32 cellular contexts compared by ENCODE assay signal in the genomic region with DNA sequence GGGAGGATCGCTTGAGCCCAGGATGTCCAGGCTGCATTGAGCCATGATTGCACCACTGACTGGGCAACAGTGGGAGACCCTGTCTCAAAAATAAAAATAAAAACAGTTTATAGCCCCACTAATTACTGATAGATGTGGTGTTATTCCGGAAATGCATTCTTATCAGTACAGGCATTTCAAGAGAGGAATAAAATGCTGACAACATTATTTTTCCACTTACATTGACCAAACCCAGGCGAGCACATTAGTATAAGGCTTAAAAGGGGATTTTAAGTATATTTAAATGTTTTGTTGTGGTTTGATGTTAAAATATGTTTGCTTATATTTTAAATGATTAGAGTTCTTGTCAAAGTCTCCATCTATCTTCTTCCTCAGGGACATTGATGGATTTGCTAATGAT.
A peak's percentile ranks its signal among the peaks of the same experiment; 100 is the strongest.
DNase-seq lines count a peak whose midpoint lies in the region; ATAC-seq, FAIRE-seq and TF ChIP-seq lines count a peak whose summit lies in the region.
"Had no signal": no experiment of that assay in that cellular context is flagged by ENCODE, and none has a peak within 500 bp of the region (broad histone marks: within the 10 kb centered on the region; RNA-seq: fewer than 3 reads in every experiment).

No MANE protein-coding gene starts in this region.

- TF ChIP-seq RAD21 in HepG2 (CRISPR knock-in tag; IDR thresholded peaks at IDR 0.05) (no peak), A549 (conservative IDR thresholded peaks at IDR 0.05 in 1 of 2, IDR thresholded peaks at IDR 0.05 in 1 of 2) (no peak), IMR-90 (IDR thresholded peaks at IDR 0.05; ENCODE audit: low read length) (no peak)

- no peak overlapping the region for H2BK20ac ChIP-seq in IMR-90 (ENCODE audit: low read depth, low read length)

- H2AK9ac ChIP-seq in IMR-90 (replicated peaks; ENCODE audit: low read depth, low read length, poor library complexity) = no peak overlapping the region

- POLR2A ChIA-PET in HepG2 (lab: Yijun Ruan, JAX) = no interaction called here
- POLR2A ChIA-PET in A549 (lab: Yijun Ruan, JAX) = no interaction called here
- POLR2A ChIA-PET in IMR-90 (lab: Charles Lee; ENCODE audit: unreplicated experiment) = no interaction called here

- no peak overlapping the region for H2BK15ac ChIP-seq in IMR-90 (ENCODE audit: low read depth, low read length)

- H2BK120ac ChIP-seq in IMR-90 (ENCODE audit: low read depth, low read length) = no peak overlapping the region

- CTCF ChIA-PET in HepG2 (lab: Yijun Ruan, JAX; ENCODE audit: low intra/inter-chr PET ratio, low total read pairs) (no interaction called here), A549 (lab: Yijun Ruan, JAX) (no interaction called here), IMR-90 (lab: Yijun Ruan, JAX) (no interaction called here)

- H3K4me3 ChIP-seq in HepG2 (replicated peaks in 1 of 3; ENCODE audit: insufficient read depth in 1 of 3, low read depth in 2 of 3, low read length in 3 of 3) (no peak overlapping the region), right lobe of liver (no peak overlapping the region), A549 (no peak overlapping the region), IMR-90 (ENCODE audit: insufficient read depth, low read depth, low read length) (no peak overlapping the region)
- H3K4me3 ChIP-seq: BLaER1; BLaER1 treated with 17β-estradiol and CSF1 and Interleukin-3, amounts not matched to agents 10 nM and 100 nM had no signal

- no peaks in the 10 kb centered on the region for H3K79me1 ChIP-seq in IMR-90 (ENCODE audit: low read depth in 1 of 2, low read length in 2 of 2)

- H3K27me3 ChIP-seq in HepG2 (ENCODE audit: control insufficient read depth in 1 of 2, insufficient read depth in 2 of 2, low read length in 2 of 2) (no peaks in the 10 kb centered on the region), right lobe of liver (no peaks in the 10 kb centered on the region), IMR-90 (ENCODE audit: control insufficient read depth, insufficient read depth, low read length) (no peaks in the 10 kb centered on the region)
- H3K27me3 ChIP-seq: BE2C; BLaER1; BLaER1 treated with 17β-estradiol and CSF1 and Interleukin-3, amounts not matched to agents 10 nM and 100 nM had no signal

- in situ Hi-C loops in HepG2 (cut with HindIII; ENCODE audit: extremely low pct_ligation_motif_present, low pct_unique_long_range_greater_than_20kb) (no loop called here), IMR-90 (cut with MboI; ENCODE audit: low sequenced_read_pairs) (no loop called here)

- no peak overlapping the region for H3K18ac ChIP-seq in IMR-90 (ENCODE audit: low read depth, low read length)

- WGBS in HepG2 (ENCODE audit: low lambda C conversion rate) = 37% methylated on average over 3 of the region's 3 CpGs
- WGBS in right lobe of liver (ENCODE audit: insufficient coverage, low coverage, low lambda C conversion rate, missing lambda C conversion rate) = 48% methylated on average over 3 of the region's 3 CpGs
- WGBS in A549 (ENCODE audit: missing lambda C conversion rate) = 17% methylated on average over 3 of the region's 3 CpGs
- WGBS in IMR-90 (ENCODE audit: extremely low coverage in 2 of 2, insufficient read length in 1 of 2), 2 experiments = no CpG with 5 or more reads among the region's 3 CpGs

- no peak overlapping the region for H3K23ac ChIP-seq in IMR-90 (ENCODE audit: low read depth, low read length)

- no peak overlapping the region for H3K14ac ChIP-seq in IMR-90 (replicated peaks; ENCODE audit: low read depth, low read length)

- TF ChIP-seq CTCF in HepG2 (CRISPR knock-in tag; IDR thresholded peaks at IDR 0.05) (no peak), right lobe of liver (IDR thresholded peaks at IDR 0.05) (no peak), A549 (IDR thresholded peaks at IDR 0.05) (no peak), IMR-90 (conservative IDR thresholded peaks at IDR 0.05; ENCODE audit: low read depth, low read length) (no peak)

- no peak overlapping the region for H2BK5ac ChIP-seq in IMR-90 (ENCODE audit: low read depth, low read length, poor library complexity, severe bottlenecking)

- no peaks in the 10 kb centered on the region for H3K9me1 ChIP-seq in IMR-90 (ENCODE audit: insufficient read depth, low read length)

- dilution Hi-C loops in IMR-90 (cut with HindIII; ENCODE audit: low sequenced_read_pairs, unreplicated experiment) = no loop called here

- ATAC-seq in HepG2 (no peak), right lobe of liver (no peak), A549 (no peak), IMR-90 (ENCODE audit: low read depth) (no peak), GM21423 (IDR thresholded peaks at IDR 0.05; ENCODE audit: unreplicated experiment) (no peak)
- ATAC-seq: CD8-positive, alpha-beta T cell had no signal

- no peak overlapping the region for H3K4ac ChIP-seq in IMR-90 (ENCODE audit: low read depth, low read length)

- no peak overlapping the region for H3K56ac ChIP-seq in IMR-90 (ENCODE audit: extremely low read depth, insufficient read depth, low read length)

- intact Hi-C loops in HepG2 (cut with micrococcal nuclease; ENCODE audit: unreplicated experiment) (no loop called here), right lobe of liver (cut with DNase I) (no loop called here), IMR-90 (cut with micrococcal nuclease) (no loop called here)

- no peak overlapping the region for H4K91ac ChIP-seq in IMR-90 (ENCODE audit: insufficient read depth, low read depth, low read length)

- H4K8ac ChIP-seq in IMR-90 (ENCODE audit: low read depth in 2 of 2, low read length in 2 of 2) = no peak overlapping the region

- TF ChIP-seq EP300 in HepG2 (IDR thresholded peaks at IDR 0.05; ENCODE audit: low read depth in 2 of 2, low read length in 2 of 2) (no peak), HepG2 (CRISPR knock-in tag; IDR thresholded peaks at IDR 0.05; ENCODE audit: borderline replicate concordance) (no peak), A549 (IDR thresholded peaks at IDR 0.05) (no peak)

- no TSS peak for BruUV-seq in HepG2 (replicated peaks; lab: Mats Ljungman, UMichigan)
- no TSS peak for BruUV-seq in IMR-90 (replicated peaks; lab: Mats Ljungman, UMichigan)

- FAIRE-seq in HepG2 (lab: Jason Lieb, UNC) (no peak), A549 (lab: Jason Lieb, UNC) (no peak)
- FAIRE-seq: A204.1, D721Med had no signal

- H3K4me2 ChIP-seq in HepG2 (ENCODE audit: low read depth, low read length) (no peak overlapping the region), A549 (no peak overlapping the region), IMR-90 (ENCODE audit: low read depth, low read length) (no peak overlapping the region)
- H3K4me2 ChIP-seq: BLaER1; BLaER1 treated with 17β-estradiol and CSF1 and Interleukin-3, amounts not matched to agents 10 nM and 100 nM had no signal

- no peak overlapping the region for H2AFZ ChIP-seq in HepG2 (ENCODE audit: low read length)
- H2AFZ ChIP-seq in IMR-90 (replicated peaks; ENCODE audit: low read length, poor library complexity) = no peak overlapping the region

- no peak overlapping the region for H3K27ac ChIP-seq in HepG2 (ENCODE audit: extremely low read length, insufficient read depth, low read length)
- no peak overlapping the region for H3K27ac ChIP-seq in right lobe of liver
- no peak overlapping the region for H3K27ac ChIP-seq in A549
- no peak overlapping the region for H3K27ac ChIP-seq in IMR-90 (ENCODE audit: insufficient read depth, low read length)
- H3K27ac ChIP-seq: 22Rv1; BLaER1; BLaER1 treated with 17β-estradiol and CSF1 and Interleukin-3, amounts not matched to agents 10 nM and 100 nM; C4-2B had no signal

- H3K9ac ChIP-seq in HepG2 (ENCODE audit: insufficient read depth, low read depth, low read length) = no peak overlapping the region
- no peak overlapping the region for H3K9ac ChIP-seq in IMR-90 (ENCODE audit: low read depth, low read length)
- H3K9ac ChIP-seq: BLaER1; BLaER1 treated with 17β-estradiol and CSF1 and Interleukin-3, amounts not matched to agents 10 nM and 100 nM had no signal

- H3K9me3 ChIP-seq in HepG2 (ENCODE audit: low read length) (no peaks in the 10 kb centered on the region), right lobe of liver (no peaks in the 10 kb centered on the region), A549 (no peaks in the 10 kb centered on the region), IMR-90 (ENCODE audit: control insufficient read depth, insufficient read depth, low read length) (no peaks in the 10 kb centered on the region)
- H3K9me3 ChIP-seq: BE2C; BLaER1; BLaER1 treated with 17β-estradiol and CSF1 and Interleukin-3, amounts not matched to agents 10 nM and 100 nM; Caco-2 had no signal

- H4K20me1 ChIP-seq in HepG2 (ENCODE audit: insufficient read depth, low read length) = no peaks in the 10 kb centered on the region
- no peaks in the 10 kb centered on the region for H4K20me1 ChIP-seq in IMR-90 (ENCODE audit: insufficient read depth, low read length)
- H4K20me1 ChIP-seq: BLaER1 had no signal

- no peaks in the 10 kb centered on the region for H3K4me1 ChIP-seq in HepG2 (ENCODE audit: insufficient read depth, low read length)
- H3K4me1 ChIP-seq in right lobe of liver = no peaks in the 10 kb centered on the region
- H3K4me1 ChIP-seq in A549 = no peaks in the 10 kb centered on the region
- no peaks in the 10 kb centered on the region for H3K4me1 ChIP-seq in IMR-90 (ENCODE audit: control insufficient read depth, insufficient read depth, low read length)
- H3K4me1 ChIP-seq: BE2C; BLaER1; BLaER1 treated with 17β-estradiol and CSF1 and Interleukin-3, amounts not matched to agents 10 nM and 100 nM; Caco-2 had no signal

- DNase-seq in HepG2 (ENCODE audit: low spot score) = no peak
- DNase-seq in right lobe of liver = no peak
- no peak for DNase-seq in A549 (ENCODE audit: low read depth in 1 of 2, low spot score in 1 of 2)
- DNase-seq in IMR-90 = no peak
- no peak for DNase-seq in HuH-7.5 (ENCODE audit: low spot score)
- DNase-seq: 8988T; ACHN; AML-193; BE2C; C1 segment of cervical spinal cord; Caco-2; Calu3; CD4-positive, alpha-beta memory T cell; CD4-positive, alpha-beta T cell; CD4-positive, CD25-positive, alpha-beta regulatory T cell; CD8-positive, alpha-beta memory T cell; CD8-positive, alpha-beta T cell; COR-L47; DMS 273 treated with DMSO at 0.1 percent for 48 hours; DMS153; DMS53; DMS79; DMS79 treated with DMSO at 0.1 percent for 48 hours; DND-41; EL had no signal

- no peak overlapping the region for H4K5ac ChIP-seq in IMR-90 (ENCODE audit: low read depth, low read length)

- H3K36me3 ChIP-seq in HepG2 (replicated peaks in 1 of 2; ENCODE audit: control insufficient read depth in 1 of 2, insufficient read depth in 2 of 2, low read length in 2 of 2) (no peaks in the 10 kb centered on the region), right lobe of liver (no peaks in the 10 kb centered on the region), IMR-90 (ENCODE audit: control insufficient read depth, insufficient read depth, low read length) (no peaks in the 10 kb centered on the region)
- H3K36me3 ChIP-seq: BE2C, BLaER1 had no signal

- no peak overlapping the region for H2AK5ac ChIP-seq in IMR-90 (ENCODE audit: low read depth, low read length)

- no peaks in the 10 kb centered on the region for H3K79me2 ChIP-seq in HepG2 (ENCODE audit: insufficient read depth, low read length)

- TF ChIP-seq POLR2A in HepG2 (IDR thresholded peaks at IDR 0.05; ENCODE audit: insufficient read depth in 1 of 2, low read depth in 2 of 2, low read length in 2 of 2) (no peak), right lobe of liver (IDR thresholded peaks at IDR 0.05) (no peak), A549 (IDR thresholded peaks at IDR 0.05; ENCODE audit: low read length) (no peak), IMR-90 (IDR thresholded peaks at IDR 0.05; ENCODE audit: low read depth, low read length) (no peak)

TF ChIP-seq in IMR-90, 13 proteins besides CTCF, POLR2A, EP300 and RAD21 (continues in another document):
- peak; percentile 58 for TF ChIP-seq MAFK (IDR thresholded peaks at IDR 0.05; ENCODE audit: low read depth, low read length)

Comparison
In these comparisons a context has a peak if more than half of its experiments do, and no peak if none do; other contexts are left out.
1. Of the 38 proteins assayed by ChIP-seq in both HepG2 and A549: peak only in HepG2: none; only in A549: none; in both: MAFK; in neither: 37.